28 cellular contexts compared by ENCODE assay signal in the genomic region with DNA sequence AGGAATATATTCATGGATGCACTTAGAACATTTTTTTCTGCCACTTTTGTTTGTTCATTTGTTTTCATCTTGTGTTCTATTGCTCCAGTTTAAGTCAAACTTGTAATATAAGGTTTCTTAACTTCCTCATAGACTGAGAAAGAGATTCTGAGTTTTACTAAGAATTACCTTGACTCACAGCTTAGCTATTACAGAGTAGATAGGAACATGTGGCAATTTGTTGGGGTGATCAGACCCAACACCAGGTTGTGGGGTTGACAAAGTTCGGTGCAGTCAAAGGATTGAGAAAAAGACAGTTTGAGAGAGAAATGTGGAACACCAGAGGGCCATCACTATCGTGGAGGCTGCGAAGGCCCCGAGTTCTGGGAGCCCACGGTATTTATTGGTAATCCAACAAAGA.
"Had no signal": no experiment of that assay in that cellular context is flagged by ENCODE, and none has a peak within 500 bp of the region (broad histone marks: within the 10 kb centered on the region; RNA-seq: fewer than 3 reads in every experiment).

No MANE protein-coding gene starts in this region.

- H3K27me3 ChIP-seq: brain microvascular endothelial cell, esophagus squamous epithelium, gastrocnemius medialis, sigmoid colon, stomach, thyroid gland, upper lobe of right lung had no signal

- H3K27me3 Mint-ChIP-seq: activated naive CD4-positive, alpha-beta T cell treated with anti-CD3 and anti-CD28 coated beads, Interleukin-2, amount 10 ng/mL, durations not matched to agents 7 days and 5 days; activated naive CD8-positive, alpha-beta T cell treated with anti-CD3 and anti-CD28 coated beads, Interleukin-2, amount 10 ng/mL, durations not matched to agents 7 days and 5 days; dendritic cell treated with granulocyte-macrophage colony-stimulating factor and Interleukin-4, amounts not matched to agents 40 ng/mL and 50 ng/mL, for 4 days; naive thymus-derived CD8-positive, alpha-beta T cell; stimulated activated naive B cell treated with anti-CD40 and anti-IgM and Interleukin-4, amounts not matched to agents 10 μg/mL and 1 μg/mL and 100 μg/mL, for 72 hours had no signal

- H3K27ac ChIP-seq: brain microvascular endothelial cell, esophagus squamous epithelium, gastrocnemius medialis, prostate gland, sigmoid colon, stomach, thyroid gland, upper lobe of right lung had no signal

- H3K36me3 ChIP-seq: brain microvascular endothelial cell, esophagus squamous epithelium, gastrocnemius medialis, prostate gland, sigmoid colon, stomach, thyroid gland, upper lobe of right lung had no signal

- H3K36me3 Mint-ChIP-seq: activated naive CD4-positive, alpha-beta T cell treated with anti-CD3 and anti-CD28 coated beads, Interleukin-2, amount 10 ng/mL, durations not matched to agents 7 days and 5 days; activated naive CD8-positive, alpha-beta T cell treated with anti-CD3 and anti-CD28 coated beads, Interleukin-2, amount 10 ng/mL, durations not matched to agents 7 days and 5 days; stimulated activated naive B cell treated with anti-CD40 and anti-IgM and Interleukin-4, amounts not matched to agents 10 μg/mL and 1 μg/mL and 100 μg/mL, for 72 hours had no signal

- DNase-seq: activated CD4-positive, alpha-beta T cell treated with anti-CD3 and anti-CD28 coated beads for 4 hours; activated CD4-positive, alpha-beta T cell treated with anti-CD3 and anti-CD28 coated beads, Interleukin-2, amount 50 U/mL, for 48 hours; activated CD4-positive, CD25-positive, alpha-beta regulatory T cell; activated CD8-positive, alpha-beta memory T cell treated with anti-CD3 and anti-CD28 coated beads for 24 hours; activated gamma-delta T cell; activated naive CD4-positive, alpha-beta T cell treated with anti-CD3 and anti-CD28 coated beads, Interleukin-2, amount 10 ng/mL, durations not matched to agents 7 days and 5 days; activated naive CD8-positive, alpha-beta T cell treated with anti-CD3 and anti-CD28 coated beads, Interleukin-2, amount 10 ng/mL, durations not matched to agents 7 days and 5 days; amniotic stem cell; brain microvascular endothelial cell; central memory CD4-positive, alpha-beta T cell; esophagus squamous epithelium; gastrocnemius medialis; glutamatergic neuron; left colon; naive thymus-derived CD8-positive, alpha-beta T cell; sigmoid colon; stimulated activated CD4-positive, alpha-beta T cell treated with anti-CD3 and anti-CD28 coated beads, Interleukin-1b, Interleukin-23, amount 100 ng/mL, for 48 hours; stimulated activated naive B cell treated with anti-CD40 and anti-IgM and Interleukin-4, amounts not matched to agents 10 μg/mL and 1 μg/mL and 100 μg/mL, for 72 hours; stomach; T-helper 1 cell; thyroid gland; upper lobe of right lung had no signal

- H3K4me3 Mint-ChIP-seq: activated naive CD4-positive, alpha-beta T cell treated with anti-CD3 and anti-CD28 coated beads, Interleukin-2, amount 10 ng/mL, durations not matched to agents 7 days and 5 days; activated naive CD8-positive, alpha-beta T cell treated with anti-CD3 and anti-CD28 coated beads, Interleukin-2, amount 10 ng/mL, durations not matched to agents 7 days and 5 days; dendritic cell treated with granulocyte-macrophage colony-stimulating factor and Interleukin-4, amounts not matched to agents 40 ng/mL and 50 ng/mL, for 4 days; naive thymus-derived CD8-positive, alpha-beta T cell; stimulated activated naive B cell treated with anti-CD40 and anti-IgM and Interleukin-4, amounts not matched to agents 10 μg/mL and 1 μg/mL and 100 μg/mL, for 72 hours; T-helper 2 cell treated with Interferon-gamma antibody and Interleukin-4, amounts not matched to agents 5 μg/mL and 100 μg/mL, for 36 hours had no signal

- FAIRE-seq: astrocyte, keratinocyte had no signal

- H3K4me1 Mint-ChIP-seq: activated naive CD4-positive, alpha-beta T cell treated with anti-CD3 and anti-CD28 coated beads, Interleukin-2, amount 10 ng/mL, durations not matched to agents 7 days and 5 days; activated naive CD8-positive, alpha-beta T cell treated with anti-CD3 and anti-CD28 coated beads, Interleukin-2, amount 10 ng/mL, durations not matched to agents 7 days and 5 days; naive thymus-derived CD8-positive, alpha-beta T cell; stimulated activated naive B cell treated with anti-CD40 and anti-IgM and Interleukin-4, amounts not matched to agents 10 μg/mL and 1 μg/mL and 100 μg/mL, for 72 hours had no signal

- H3K4me2 ChIP-seq: smooth muscle cell had no signal

- H3K4me1 ChIP-seq: esophagus squamous epithelium, gastrocnemius medialis, prostate gland, sigmoid colon, stomach, thyroid gland, upper lobe of right lung had no signal

- H3K9me3 ChIP-seq: esophagus squamous epithelium, gastrocnemius medialis, prostate gland, sigmoid colon, stomach, thyroid gland, upper lobe of right lung had no signal

- H3K4me3 ChIP-seq: esophagus squamous epithelium, gastrocnemius medialis, prostate gland, sigmoid colon, smooth muscle cell, stomach, thyroid gland, upper lobe of right lung had no signal

- H3K27ac Mint-ChIP-seq: activated naive CD4-positive, alpha-beta T cell treated with anti-CD3 and anti-CD28 coated beads, Interleukin-2, amount 10 ng/mL, durations not matched to agents 7 days and 5 days; activated naive CD8-positive, alpha-beta T cell treated with anti-CD3 and anti-CD28 coated beads, Interleukin-2, amount 10 ng/mL, durations not matched to agents 7 days and 5 days; dendritic cell treated with granulocyte-macrophage colony-stimulating factor and Interleukin-4, amounts not matched to agents 40 ng/mL and 50 ng/mL, for 4 days; naive thymus-derived CD8-positive, alpha-beta T cell; stimulated activated naive B cell treated with anti-CD40 and anti-IgM and Interleukin-4, amounts not matched to agents 10 μg/mL and 1 μg/mL and 100 μg/mL, for 72 hours; T-helper 2 cell treated with Interferon-gamma antibody and Interleukin-4, amounts not matched to agents 5 μg/mL and 100 μg/mL, for 36 hours had no signal
